1 cellular context compared by ENCODE assay signal in genomic region chr19:54448037-54448773, GRCh38.
A peak's percentile ranks its signal among the peaks of the same experiment; 100 is the strongest.
TF ChIP-seq lines count a peak whose summit lies in the region.

No MANE protein-coding gene starts in this region.

TF ChIP-seq in K562, 482 proteins besides CTCF, POLR2A, EP300 and RAD21 (continued from another document and continues in another):
- no peak for TF ChIP-seq NCOA2 (IDR thresholded peaks at IDR 0.05; ENCODE audit: partially characterized antibody in 2 of 2)
- no peak for TF ChIP-seq ZNF212 (CRISPR knock-in tag; IDR thresholded peaks at IDR 0.05)
- TF ChIP-seq E2F5 (CRISPR knock-in tag; IDR thresholded peaks at IDR 0.05) = no peak
- TF ChIP-seq ZNF140 (CRISPR knock-in tag; IDR thresholded peaks at IDR 0.05) = no peak
- TF ChIP-seq KDM5B (IDR thresholded peaks at IDR 0.05; ENCODE audit: insufficient replicate concordance, low read depth, low read length) = peak; percentile 52
- no peak for TF ChIP-seq U2AF1 (optimal IDR thresholded peaks at IDR 0.05; ENCODE audit: low read depth, low read length)
- no peak for TF ChIP-seq PBX2 (CRISPR knock-in tag; IDR thresholded peaks at IDR 0.05; ENCODE audit: low read depth)
- TF ChIP-seq PBX2 (tag; conservative IDR thresholded peaks at IDR 0.05; ENCODE audit: low read depth) = no peak
- TF ChIP-seq POLR2G (IDR thresholded peaks at IDR 0.05; ENCODE audit: low read depth, low read length) = no peak
- TF ChIP-seq FOSL1 (tag; conservative IDR thresholded peaks at IDR 0.05) = no peak
- TF ChIP-seq TFAM (CRISPR knock-in tag; conservative IDR thresholded peaks at IDR 0.05) = no peak
- no peak for TF ChIP-seq ZNF282 (CRISPR knock-in tag; IDR thresholded peaks at IDR 0.05)
- TF ChIP-seq SMARCA5 (IDR thresholded peaks at IDR 0.05) = 0 out of 2 replicates have a peak, but pooled peaks have one; percentile 48
- no peak for TF ChIP-seq SREBF1 (IDR thresholded peaks at IDR 0.05; ENCODE audit: borderline replicate concordance, low read depth, low read length)
- TF ChIP-seq CCNT2 (IDR thresholded peaks at IDR 0.05; ENCODE audit: borderline replicate concordance, extremely low read depth, insufficient read length, low read depth, low read length) = no peak
- no peak for TF ChIP-seq LEF1 (IDR thresholded peaks at IDR 0.05)
- no peak for TF ChIP-seq MBD1 (CRISPR knock-in tag; IDR thresholded peaks at IDR 0.05)
- TF ChIP-seq MTA2 (IDR thresholded peaks at IDR 0.05; ENCODE audit: low read depth) = no peak
- TF ChIP-seq SIN3A (IDR thresholded peaks at IDR 0.05; ENCODE audit: borderline replicate concordance in 2 of 2, control insufficient read depth in 1 of 2, low read depth in 2 of 2, low read length in 2 of 2) = peak; percentile 41 to 54; a peak in 2 of 4 replicates
- no peak for TF ChIP-seq PHF20 (IDR thresholded peaks at IDR 0.05; ENCODE audit: partially characterized antibody)
- 0 out of 2 replicates have a peak, but pooled peaks have one; percentile 2 for TF ChIP-seq ZNF316 (IDR thresholded peaks at IDR 0.05)
- TF ChIP-seq KDM4B (IDR thresholded peaks at IDR 0.05; ENCODE audit: borderline replicate concordance in 2 of 2, low read depth in 1 of 2) = 0 out of 4 replicates have a peak, but pooled peaks of 1 of the 2 experiments have one; percentile 21
- no peak for TF ChIP-seq FOXJ2 (tag; IDR thresholded peaks at IDR 0.05)
- no peak for TF ChIP-seq ZNF583 (CRISPR knock-in tag; IDR thresholded peaks at IDR 0.05)
- TF ChIP-seq ZNF239 (CRISPR knock-in tag; IDR thresholded peaks at IDR 0.05) = no peak
- TF ChIP-seq E2F8 (IDR thresholded peaks at IDR 0.05; ENCODE audit: low read depth, partially characterized antibody) = peak; percentile 23
- no peak for TF ChIP-seq ZNF197 (CRISPR knock-in tag; IDR thresholded peaks at IDR 0.05; ENCODE audit: low read depth)
- no peak for TF ChIP-seq ATF1 (CRISPR knock-in tag; IDR thresholded peaks at IDR 0.05)
- TF ChIP-seq ATF1 (tag; IDR thresholded peaks at IDR 0.05) = no peak
- TF ChIP-seq RBFOX2 (IDR thresholded peaks at IDR 0.05; ENCODE audit: low read depth, low read length) = no peak
- TF ChIP-seq ZNF584 (CRISPR knock-in tag; IDR thresholded peaks at IDR 0.05; ENCODE audit: low read depth) = no peak
- TF ChIP-seq AFF1 (IDR thresholded peaks at IDR 0.05; ENCODE audit: low read depth in 1 of 2, partially characterized antibody in 2 of 2) = peak in 1 of 2 experiments; percentile 63
- no peak for TF ChIP-seq ZNF830 (CRISPR knock-in tag; IDR thresholded peaks at IDR 0.05)
- TF ChIP-seq SMARCC2 (IDR thresholded peaks at IDR 0.05; ENCODE audit: low read depth) = no peak; the same call in 1 of the 2 replicates
- TF ChIP-seq HDAC3 (IDR thresholded peaks at IDR 0.05; ENCODE audit: borderline replicate concordance, partially characterized antibody) = no peak
- TF ChIP-seq ZNF23 (CRISPR knock-in tag; IDR thresholded peaks at IDR 0.05) = no peak
- TF ChIP-seq ZBTB11 (CRISPR knock-in tag; IDR thresholded peaks at IDR 0.05) = 0 out of 6 replicates have a peak, but pooled peaks of 1 of the 3 experiments have one; percentile 33
- no peak for TF ChIP-seq ZHX1 (conservative IDR thresholded peaks at IDR 0.05; ENCODE audit: low read length)
- no peak for TF ChIP-seq MYC (IDR thresholded peaks at IDR 0.05; ENCODE audit: low read depth, low read length)
- TF ChIP-seq MYC (CRISPR knock-in tag; IDR thresholded peaks at IDR 0.05; ENCODE audit: borderline replicate concordance, low read depth) = no peak
